Comparison of ENCODE assay signal across 30 cellular contexts in the genomic region with DNA sequence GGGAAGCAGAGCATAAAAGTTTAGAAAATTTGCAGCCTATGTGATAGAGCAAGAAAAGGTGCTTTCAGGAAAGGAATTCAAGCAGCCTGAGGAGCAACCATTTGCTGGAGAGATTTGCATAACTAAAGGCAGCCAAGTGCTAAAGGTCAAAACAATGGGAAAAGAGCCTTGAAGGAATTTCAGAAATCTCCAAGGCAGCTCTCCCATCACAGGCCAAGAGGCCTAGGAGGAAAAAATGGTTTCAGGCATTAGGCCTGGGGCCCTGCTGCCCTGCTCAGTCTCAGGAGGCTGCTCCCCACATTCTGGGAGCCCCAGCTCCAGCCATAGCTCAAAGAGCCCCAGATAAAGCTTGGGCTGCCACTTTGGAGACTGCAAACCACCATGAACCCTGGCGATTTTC.
"Had no signal": no experiment of that assay in that cellular context is flagged by ENCODE, and none has a peak within 500 bp of the region (broad histone marks: within the 10 kb centered on the region; RNA-seq: fewer than 3 reads in every experiment).

No MANE protein-coding gene starts in this region.

- FAIRE-seq: small intestine, urothelium cell line had no signal

- ATAC-seq: natural killer cell treated with Interleukin-12 subunit alpha and Interleukin-12 subunit beta and Interleukin-15 and Interleukin-18, amount 100 ng/mL, for 72 hours; psoas muscle; right cardiac atrium; right lobe of liver; stimulated activated effector memory CD8-positive, alpha-beta T cell treated with anti-CD3 and anti-CD28 coated beads, Interleukin-12 subunit alpha, Interleukin-12 subunit beta, amount 100 ng/mL, for 72 hours; stimulated activated naive B cell treated with anti-CD40 and anti-IgM and Interleukin-4, amounts not matched to agents 10 μg/mL and 1 μg/mL and 100 μg/mL, for 72 hours had no signal

- H3K4me1 ChIP-seq: parathyroid adenoma, psoas muscle, right lobe of liver, sigmoid colon, stomach, thyroid gland, tibial nerve, upper lobe of left lung, vagina had no signal

- H3K27ac ChIP-seq: neutrophil, ovary, parathyroid adenoma, psoas muscle, right lobe of liver, sigmoid colon, stomach, thoracic aorta, thyroid gland, tibial nerve, upper lobe of left lung, vagina had no signal

- H3K9me3 ChIP-seq: neutrophil, right lobe of liver, thyroid gland had no signal

- H3K4me1 Mint-ChIP-seq: nephron progenitor cell; neural crest cell; stimulated activated effector memory CD8-positive, alpha-beta T cell treated with anti-CD3 and anti-CD28 coated beads, Interleukin-12 subunit alpha, Interleukin-12 subunit beta, amount 100 ng/mL, for 72 hours; stimulated activated naive B cell treated with anti-CD40 and anti-IgM and Interleukin-4, amounts not matched to agents 10 μg/mL and 1 μg/mL and 100 μg/mL, for 72 hours had no signal

- H3K27ac Mint-ChIP-seq: natural killer cell treated with Interleukin-12 subunit alpha and Interleukin-12 subunit beta and Interleukin-15 and Interleukin-18, amount 100 ng/mL, for 72 hours; nephron progenitor cell; progenitor cell of endocrine pancreas; stimulated activated effector memory CD8-positive, alpha-beta T cell treated with anti-CD3 and anti-CD28 coated beads, Interleukin-12 subunit alpha, Interleukin-12 subunit beta, amount 100 ng/mL, for 72 hours; stimulated activated naive B cell treated with anti-CD40 and anti-IgM and Interleukin-4, amounts not matched to agents 10 μg/mL and 1 μg/mL and 100 μg/mL, for 72 hours; stimulated activated naive CD8-positive, alpha-beta T cell treated with anti-CD3 and anti-CD28 coated beads, Interleukin-15, Interleukin-2, amounts not matched to agents 100 ng/mL and 50 ng/mL, for 24 hours had no signal

- H3K4me3 Mint-ChIP-seq: natural killer cell treated with Interleukin-12 subunit alpha and Interleukin-12 subunit beta and Interleukin-15 and Interleukin-18, amount 100 ng/mL, for 72 hours; nephron progenitor cell; neural crest cell; stimulated activated effector memory CD8-positive, alpha-beta T cell treated with anti-CD3 and anti-CD28 coated beads, Interleukin-12 subunit alpha, Interleukin-12 subunit beta, amount 100 ng/mL, for 72 hours; stimulated activated naive B cell treated with anti-CD40 and anti-IgM and Interleukin-4, amounts not matched to agents 10 μg/mL and 1 μg/mL and 100 μg/mL, for 72 hours; stimulated activated naive CD8-positive, alpha-beta T cell treated with anti-CD3 and anti-CD28 coated beads, Interleukin-15, Interleukin-2, amounts not matched to agents 100 ng/mL and 50 ng/mL, for 24 hours had no signal

- H3K27me3 Mint-ChIP-seq: progenitor cell of endocrine pancreas had no signal

- H3K36me3 Mint-ChIP-seq: stimulated activated effector memory CD8-positive, alpha-beta T cell treated with anti-CD3 and anti-CD28 coated beads, Interleukin-12 subunit alpha, Interleukin-12 subunit beta, amount 100 ng/mL, for 72 hours had no signal

- H3K4me3 ChIP-seq: ovary, psoas muscle, right lobe of liver, sigmoid colon, stomach, thoracic aorta, thyroid gland, tibial nerve, upper lobe of left lung, vagina had no signal

- H3K36me3 ChIP-seq: neutrophil, ovary, right lobe of liver, sigmoid colon, stomach, thoracic aorta, thyroid gland, tibial nerve, upper lobe of left lung, vagina had no signal

- DNase-seq: nephron progenitor cell; nucleus accumbens; ovary; posterior cingulate gyrus; psoas muscle; right cardiac atrium; right lobe of liver; sigmoid colon; small intestine; stimulated activated CD4-positive, alpha-beta T cell treated with anti-CD3 and anti-CD28 coated beads, Interleukin-15, amount 100 ng/mL, for 24 hours; stimulated activated CD4-positive, alpha-beta T cell treated with anti-CD3 and anti-CD28 coated beads, Interleukin-2, amount 100 ng/mL, for 24 hours; stimulated activated CD4-positive, alpha-beta T cell treated with anti-CD3 and anti-CD28 coated beads, Interleukin-2, amount 100 ng/mL, for 48 hours; stimulated activated CD4-positive, alpha-beta T cell treated with anti-CD3 and anti-CD28 coated beads, Interleukin-4, amount 100 ng/mL, for 24 hours; stimulated activated naive B cell treated with anti-CD40 and anti-IgM and Interleukin-4, amounts not matched to agents 10 μg/mL and 1 μg/mL and 100 μg/mL, for 72 hours; stimulated activated naive CD4-positive, alpha-beta T cell treated with Interleukin-2 at 50 U/mL for 16 hours; stomach; thyroid gland; trophoblast cell; upper lobe of left lung had no signal
